Comparison of ENCODE assay signal across 1 cellular context in the genomic region with DNA sequence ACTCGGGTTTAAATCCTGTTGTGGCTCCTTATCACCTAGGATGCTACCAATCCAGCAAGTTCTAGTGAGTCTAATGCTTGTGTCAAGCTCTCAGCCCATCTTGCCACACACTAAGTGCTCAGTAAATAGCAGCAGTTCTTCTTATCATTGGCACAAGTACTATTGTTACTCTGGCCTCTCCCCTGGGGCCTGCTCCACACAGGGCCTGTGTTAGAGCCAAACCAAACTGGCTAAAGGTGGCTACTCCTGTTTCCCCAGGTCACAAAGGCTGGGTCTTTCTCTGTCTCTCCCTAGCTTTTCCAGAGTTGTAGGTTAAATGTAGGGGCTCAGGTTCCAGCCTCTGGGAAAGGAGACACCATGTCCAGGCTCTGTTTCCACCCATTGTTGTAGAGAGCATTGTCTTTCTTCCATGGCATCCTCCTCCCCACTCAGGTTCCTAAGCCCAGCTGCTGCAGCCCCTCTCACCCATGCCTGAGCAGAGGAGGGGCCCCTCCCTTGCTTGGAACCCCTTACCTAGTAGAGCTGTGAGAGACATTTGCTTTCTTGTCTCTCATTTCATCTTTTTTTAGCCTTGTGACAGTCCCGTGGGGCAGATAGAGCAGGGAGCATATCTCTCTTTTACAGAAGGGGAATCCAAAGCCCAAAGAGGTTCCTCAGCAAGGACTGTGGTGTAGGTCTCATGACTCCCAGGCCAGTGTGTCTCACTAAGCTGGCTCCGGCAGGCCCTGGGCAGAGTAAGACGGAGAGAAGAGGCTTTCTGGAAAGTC.
TF ChIP-seq lines count a peak whose summit lies in the region.

No MANE protein-coding gene starts in this region.

TF ChIP-seq in K562, 482 proteins besides CTCF, POLR2A, EP300 and RAD21 (continued from another document):
- TF ChIP-seq, protein P1, sequence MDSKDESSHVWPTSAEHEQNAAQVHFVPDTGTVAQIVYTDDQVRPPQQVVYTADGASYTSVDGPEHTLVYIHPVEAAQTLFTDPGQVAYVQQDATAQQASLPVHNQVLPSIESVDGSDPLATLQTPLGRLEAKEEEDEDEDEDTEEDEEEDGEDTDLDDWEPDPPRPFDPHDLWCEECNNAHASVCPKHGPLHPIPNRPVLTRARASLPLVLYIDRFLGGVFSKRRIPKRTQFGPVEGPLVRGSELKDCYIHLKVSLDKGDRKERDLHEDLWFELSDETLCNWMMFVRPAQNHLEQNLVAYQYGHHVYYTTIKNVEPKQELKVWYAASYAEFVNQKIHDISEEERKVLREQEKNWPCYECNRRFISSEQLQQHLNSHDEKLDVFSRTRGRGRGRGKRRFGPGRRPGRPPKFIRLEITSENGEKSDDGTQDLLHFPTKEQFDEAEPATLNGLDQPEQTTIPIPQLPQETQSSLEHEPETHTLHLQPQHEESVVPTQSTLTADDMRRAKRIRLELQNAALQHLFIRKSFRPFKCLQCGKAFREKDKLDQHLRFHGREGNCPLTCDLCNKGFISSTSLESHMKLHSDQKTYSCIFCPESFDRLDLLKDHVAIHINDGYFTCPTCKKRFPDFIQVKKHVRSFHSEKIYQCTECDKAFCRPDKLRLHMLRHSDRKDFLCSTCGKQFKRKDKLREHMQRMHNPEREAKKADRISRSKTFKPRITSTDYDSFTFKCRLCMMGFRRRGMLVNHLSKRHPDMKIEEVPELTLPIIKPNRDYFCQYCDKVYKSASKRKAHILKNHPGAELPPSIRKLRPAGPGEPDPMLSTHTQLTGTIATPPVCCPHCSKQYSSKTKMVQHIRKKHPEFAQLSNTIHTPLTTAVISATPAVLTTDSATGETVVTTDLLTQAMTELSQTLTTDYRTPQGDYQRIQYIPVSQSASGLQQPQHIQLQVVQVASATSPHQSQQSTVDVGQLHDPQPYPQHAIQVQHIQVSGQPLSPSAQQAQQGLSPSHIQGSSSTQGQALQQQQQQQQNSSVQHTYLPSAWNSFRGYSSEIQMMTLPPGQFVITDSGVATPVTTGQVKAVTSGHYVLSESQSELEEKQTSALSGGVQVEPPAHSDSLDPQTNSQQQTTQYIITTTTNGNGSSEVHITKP (IDR thresholded peaks at IDR 0.05; ENCODE audit: partially characterized antibody) = no peak
- TF ChIP-seq KLF13 (tag; IDR thresholded peaks at IDR 0.05; ENCODE audit: borderline replicate concordance, low read depth) (no peak), HDAC3 (IDR thresholded peaks at IDR 0.05; ENCODE audit: borderline replicate concordance, partially characterized antibody) (no peak), RBM22 (IDR thresholded peaks at IDR 0.05; ENCODE audit: low read depth, low read length, poor library complexity, severe bottlenecking) (no peak), FOXJ2 (tag; IDR thresholded peaks at IDR 0.05) (0 out of 2 replicates have a peak, but pooled peaks have one; percentile 18), HMG20A (CRISPR knock-in tag; conservative IDR thresholded peaks at IDR 0.05) (0 out of 2 replicates have a peak, but pooled peaks have one; percentile 11), DNMT1 (IDR thresholded peaks at IDR 0.05) (no peak), KLF16 (IDR thresholded peaks at IDR 0.05) (peak; percentile 61; the same call in 1 of the 2 replicates), SP1 (CRISPR knock-in tag; IDR thresholded peaks at IDR 0.05) (no peak), TFAM (CRISPR knock-in tag; conservative IDR thresholded peaks at IDR 0.05) (no peak), CBFA2T2 (conservative IDR thresholded peaks at IDR 0.05) (0 out of 2 replicates have a peak, but pooled peaks have one; percentile 5), SNRNP70 (optimal IDR thresholded peaks at IDR 0.05; ENCODE audit: low read depth, low read length) (no peak), BHLHE40 (IDR thresholded peaks at IDR 0.05; ENCODE audit: low read length) (0 out of 2 replicates have a peak, but pooled peaks have one; percentile 36), FOXA3 (CRISPR knock-in tag; conservative IDR thresholded peaks at IDR 0.05 in 1 of 2, IDR thresholded peaks at IDR 0.05 in 1 of 2) (peak in 1 of 2 experiments; percentile 47; a peak in 1 of 4 replicates), L3MBTL2 (IDR thresholded peaks at IDR 0.05) (no peak), ZEB2 (IDR thresholded peaks at IDR 0.05) (no peak), ZNF24 (IDR thresholded peaks at IDR 0.05) (no peak), BCOR (IDR thresholded peaks at IDR 0.05) (no peak), ZFX (CRISPR knock-in tag; IDR thresholded peaks at IDR 0.05) (peak; percentile 43), FOSL1 (tag; conservative IDR thresholded peaks at IDR 0.05) (peak; percentile 36; the same call in 1 of the 2 replicates), TCF3 (CRISPR knock-in tag; IDR thresholded peaks at IDR 0.05) (peak; percentile 46; the same call in 1 of the 2 replicates), ZNF134 (CRISPR knock-in tag; conservative IDR thresholded peaks at IDR 0.05) (no peak), CBFA2T3 (IDR thresholded peaks at IDR 0.05) (peak; percentile 31), BDP1 (IDR thresholded peaks at IDR 0.05; ENCODE audit: insufficient read depth, insufficient read length) (no peak), RBM34 (IDR thresholded peaks at IDR 0.05; ENCODE audit: borderline replicate concordance, insufficient read depth, low read length) (no peak), TEAD1 (CRISPR knock-in tag; IDR thresholded peaks at IDR 0.05) (0 out of 4 replicates have a peak, but pooled peaks of 1 of the 2 experiments have one; percentile 18)
- TF ChIP-seq, protein P2, sequence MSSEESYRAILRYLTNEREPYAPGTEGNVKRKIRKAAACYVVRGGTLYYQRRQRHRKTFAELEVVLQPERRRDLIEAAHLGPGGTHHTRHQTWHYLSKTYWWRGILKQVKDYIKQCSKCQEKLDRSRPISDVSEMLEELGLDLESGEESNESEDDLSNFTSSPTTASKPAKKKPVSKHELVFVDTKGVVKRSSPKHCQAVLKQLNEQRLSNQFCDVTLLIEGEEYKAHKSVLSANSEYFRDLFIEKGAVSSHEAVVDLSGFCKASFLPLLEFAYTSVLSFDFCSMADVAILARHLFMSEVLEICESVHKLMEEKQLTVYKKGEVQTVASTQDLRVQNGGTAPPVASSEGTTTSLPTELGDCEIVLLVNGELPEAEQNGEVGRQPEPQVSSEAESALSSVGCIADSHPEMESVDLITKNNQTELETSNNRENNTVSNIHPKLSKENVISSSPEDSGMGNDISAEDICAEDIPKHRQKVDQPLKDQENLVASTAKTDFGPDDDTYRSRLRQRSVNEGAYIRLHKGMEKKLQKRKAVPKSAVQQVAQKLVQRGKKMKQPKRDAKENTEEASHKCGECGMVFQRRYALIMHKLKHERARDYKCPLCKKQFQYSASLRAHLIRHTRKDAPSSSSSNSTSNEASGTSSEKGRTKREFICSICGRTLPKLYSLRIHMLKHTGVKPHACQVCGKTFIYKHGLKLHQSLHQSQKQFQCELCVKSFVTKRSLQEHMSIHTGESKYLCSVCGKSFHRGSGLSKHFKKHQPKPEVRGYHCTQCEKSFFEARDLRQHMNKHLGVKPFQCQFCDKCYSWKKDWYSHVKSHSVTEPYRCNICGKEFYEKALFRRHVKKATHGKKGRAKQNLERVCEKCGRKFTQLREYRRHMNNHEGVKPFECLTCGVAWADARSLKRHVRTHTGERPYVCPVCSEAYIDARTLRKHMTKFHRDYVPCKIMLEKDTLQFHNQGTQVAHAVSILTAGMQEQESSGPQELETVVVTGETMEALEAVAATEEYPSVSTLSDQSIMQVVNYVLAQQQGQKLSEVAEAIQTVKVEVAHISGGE (CRISPR knock-in tag; IDR thresholded peaks at IDR 0.05) = peak in 1 of 3 experiments; percentile 89; a peak in 2 of 6 replicates
- TF ChIP-seq, protein P3, sequence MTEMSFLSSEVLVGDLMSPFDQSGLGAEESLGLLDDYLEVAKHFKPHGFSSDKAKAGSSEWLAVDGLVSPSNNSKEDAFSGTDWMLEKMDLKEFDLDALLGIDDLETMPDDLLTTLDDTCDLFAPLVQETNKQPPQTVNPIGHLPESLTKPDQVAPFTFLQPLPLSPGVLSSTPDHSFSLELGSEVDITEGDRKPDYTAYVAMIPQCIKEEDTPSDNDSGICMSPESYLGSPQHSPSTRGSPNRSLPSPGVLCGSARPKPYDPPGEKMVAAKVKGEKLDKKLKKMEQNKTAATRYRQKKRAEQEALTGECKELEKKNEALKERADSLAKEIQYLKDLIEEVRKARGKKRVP (CRISPR knock-in tag; IDR thresholded peaks at IDR 0.05) = no peak
- TF ChIP-seq, protein P4, sequence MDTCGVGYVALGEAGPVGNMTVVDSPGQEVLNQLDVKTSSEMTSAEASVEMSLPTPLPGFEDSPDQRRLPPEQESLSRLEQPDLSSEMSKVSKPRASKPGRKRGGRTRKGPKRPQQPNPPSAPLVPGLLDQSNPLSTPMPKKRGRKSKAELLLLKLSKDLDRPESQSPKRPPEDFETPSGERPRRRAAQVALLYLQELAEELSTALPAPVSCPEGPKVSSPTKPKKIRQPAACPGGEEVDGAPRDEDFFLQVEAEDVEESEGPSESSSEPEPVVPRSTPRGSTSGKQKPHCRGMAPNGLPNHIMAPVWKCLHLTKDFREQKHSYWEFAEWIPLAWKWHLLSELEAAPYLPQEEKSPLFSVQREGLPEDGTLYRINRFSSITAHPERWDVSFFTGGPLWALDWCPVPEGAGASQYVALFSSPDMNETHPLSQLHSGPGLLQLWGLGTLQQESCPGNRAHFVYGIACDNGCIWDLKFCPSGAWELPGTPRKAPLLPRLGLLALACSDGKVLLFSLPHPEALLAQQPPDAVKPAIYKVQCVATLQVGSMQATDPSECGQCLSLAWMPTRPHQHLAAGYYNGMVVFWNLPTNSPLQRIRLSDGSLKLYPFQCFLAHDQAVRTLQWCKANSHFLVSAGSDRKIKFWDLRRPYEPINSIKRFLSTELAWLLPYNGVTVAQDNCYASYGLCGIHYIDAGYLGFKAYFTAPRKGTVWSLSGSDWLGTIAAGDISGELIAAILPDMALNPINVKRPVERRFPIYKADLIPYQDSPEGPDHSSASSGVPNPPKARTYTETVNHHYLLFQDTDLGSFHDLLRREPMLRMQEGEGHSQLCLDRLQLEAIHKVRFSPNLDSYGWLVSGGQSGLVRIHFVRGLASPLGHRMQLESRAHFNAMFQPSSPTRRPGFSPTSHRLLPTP (IDR thresholded peaks at IDR 0.05; ENCODE audit: borderline replicate concordance, extremely low read depth, insufficient read length) = no peak
- TF ChIP-seq, protein P5, sequence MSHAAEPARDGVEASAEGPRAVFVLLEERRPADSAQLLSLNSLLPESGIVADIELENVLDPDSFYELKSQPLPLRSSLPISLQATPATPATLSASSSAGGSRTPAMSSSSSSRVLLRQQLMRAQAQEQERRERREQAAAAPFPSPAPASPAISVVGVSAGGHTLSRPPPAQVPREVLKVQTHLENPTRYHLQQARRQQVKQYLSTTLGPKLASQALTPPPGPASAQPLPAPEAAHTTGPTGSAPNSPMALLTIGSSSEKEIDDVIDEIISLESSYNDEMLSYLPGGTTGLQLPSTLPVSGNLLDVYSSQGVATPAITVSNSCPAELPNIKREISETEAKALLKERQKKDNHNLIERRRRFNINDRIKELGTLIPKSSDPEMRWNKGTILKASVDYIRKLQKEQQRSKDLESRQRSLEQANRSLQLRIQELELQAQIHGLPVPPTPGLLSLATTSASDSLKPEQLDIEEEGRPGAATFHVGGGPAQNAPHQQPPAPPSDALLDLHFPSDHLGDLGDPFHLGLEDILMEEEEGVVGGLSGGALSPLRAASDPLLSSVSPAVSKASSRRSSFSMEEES (CRISPR knock-in tag; IDR thresholded peaks at IDR 0.05) = peak; percentile 69
- TF ChIP-seq, protein P6, sequence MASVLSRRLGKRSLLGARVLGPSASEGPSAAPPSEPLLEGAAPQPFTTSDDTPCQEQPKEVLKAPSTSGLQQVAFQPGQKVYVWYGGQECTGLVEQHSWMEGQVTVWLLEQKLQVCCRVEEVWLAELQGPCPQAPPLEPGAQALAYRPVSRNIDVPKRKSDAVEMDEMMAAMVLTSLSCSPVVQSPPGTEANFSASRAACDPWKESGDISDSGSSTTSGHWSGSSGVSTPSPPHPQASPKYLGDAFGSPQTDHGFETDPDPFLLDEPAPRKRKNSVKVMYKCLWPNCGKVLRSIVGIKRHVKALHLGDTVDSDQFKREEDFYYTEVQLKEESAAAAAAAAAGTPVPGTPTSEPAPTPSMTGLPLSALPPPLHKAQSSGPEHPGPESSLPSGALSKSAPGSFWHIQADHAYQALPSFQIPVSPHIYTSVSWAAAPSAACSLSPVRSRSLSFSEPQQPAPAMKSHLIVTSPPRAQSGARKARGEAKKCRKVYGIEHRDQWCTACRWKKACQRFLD (CRISPR knock-in tag; IDR thresholded peaks at IDR 0.05) = peak; percentile 60; the same call in 1 of the 2 replicates
- TF ChIP-seq, protein P7, sequence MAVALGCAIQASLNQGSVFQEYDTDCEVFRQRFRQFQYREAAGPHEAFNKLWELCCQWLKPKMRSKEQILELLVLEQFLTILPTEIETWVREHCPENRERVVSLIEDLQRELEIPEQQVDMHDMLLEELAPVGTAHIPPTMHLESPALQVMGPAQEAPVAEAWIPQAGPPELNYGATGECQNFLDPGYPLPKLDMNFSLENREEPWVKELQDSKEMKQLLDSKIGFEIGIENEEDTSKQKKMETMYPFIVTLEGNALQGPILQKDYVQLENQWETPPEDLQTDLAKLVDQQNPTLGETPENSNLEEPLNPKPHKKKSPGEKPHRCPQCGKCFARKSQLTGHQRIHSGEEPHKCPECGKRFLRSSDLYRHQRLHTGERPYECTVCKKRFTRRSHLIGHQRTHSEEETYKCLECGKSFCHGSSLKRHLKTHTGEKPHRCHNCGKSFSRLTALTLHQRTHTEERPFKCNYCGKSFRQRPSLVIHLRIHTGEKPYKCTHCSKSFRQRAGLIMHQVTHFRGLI (CRISPR knock-in tag; IDR thresholded peaks at IDR 0.05) = no peak
